19 cellular contexts compared by ENCODE assay signal in genomic region chr18:7234061-7234460, GRCh38. TPM values are rescaled to one million over a fixed set of nuclear protein-coding genes. Genes with fewer than 3 reads are reported as not detected.
"Had no signal": no experiment of that assay in that cellular context is flagged by ENCODE, and none has a peak within 500 bp of the region (broad histone marks: within the 10 kb centered on the region; RNA-seq: fewer than 3 reads in every experiment).

No MANE protein-coding gene starts in this region.

- H3K27me3 Mint-ChIP-seq: activated B cell treated with CpG ODN at 0.5 μM for 24 hours; activated CD4-positive, alpha-beta T cell treated with anti-CD3 and anti-CD28 coated beads, Interleukin-2, amount 10 ng/mL, durations not matched to agents 24 days and 14 days; effector memory CD8-positive, alpha-beta T cell; stimulated activated memory B cell treated with anti-CD40 and anti-IgM and Interleukin-4, amounts not matched to agents 10 μg/mL and 1 μg/mL and 100 μg/mL, for 72 hours; T-helper 17 cell had no signal

- H3K4me1 Mint-ChIP-seq: activated B cell treated with CpG ODN at 0.5 μM for 24 hours; activated CD4-positive, alpha-beta T cell treated with anti-CD3 and anti-CD28 coated beads, Interleukin-2, amount 10 ng/mL, durations not matched to agents 24 days and 14 days; stimulated activated memory B cell treated with anti-CD40 and anti-IgM and Interleukin-4, amounts not matched to agents 10 μg/mL and 1 μg/mL and 100 μg/mL, for 72 hours; T-helper 17 cell had no signal

- H3K27me3 ChIP-seq: body of pancreas had no signal

- H3K36me3 ChIP-seq: gastroesophageal sphincter had no signal

- H3K4me3 ChIP-seq: body of pancreas, gastroesophageal sphincter, smooth muscle cell had no signal

- H3K4me3 Mint-ChIP-seq: activated B cell treated with CpG ODN at 0.5 μM for 24 hours; activated CD4-positive, alpha-beta T cell treated with anti-CD3 and anti-CD28 coated beads, Interleukin-2, amount 10 ng/mL, durations not matched to agents 24 days and 14 days; dendritic cell treated with granulocyte-macrophage colony-stimulating factor and Interleukin-4, amounts not matched to agents 40 ng/mL and 50 ng/mL, for 4 days; effector memory CD8-positive, alpha-beta T cell; stimulated activated memory B cell treated with anti-CD40 and anti-IgM and Interleukin-4, amounts not matched to agents 10 μg/mL and 1 μg/mL and 100 μg/mL, for 72 hours; T-helper 17 cell had no signal

- H3K4me1 ChIP-seq: gastroesophageal sphincter had no signal

- H3K27ac ChIP-seq: body of pancreas, epithelial cell of prostate, gastroesophageal sphincter had no signal

- H3K36me3 Mint-ChIP-seq: stimulated activated memory B cell treated with anti-CD40 and anti-IgM and Interleukin-4, amounts not matched to agents 10 μg/mL and 1 μg/mL and 100 μg/mL, for 72 hours had no signal

- ATAC-seq: body of pancreas; effector memory CD8-positive, alpha-beta T cell; stimulated activated memory B cell treated with anti-CD40 and anti-IgM and Interleukin-4, amounts not matched to agents 10 μg/mL and 1 μg/mL and 100 μg/mL, for 72 hours; T-helper 17 cell had no signal

- H3K9me3 Mint-ChIP-seq: activated B cell treated with CpG ODN at 0.5 μM for 24 hours; activated CD4-positive, alpha-beta T cell treated with anti-CD3 and anti-CD28 coated beads, Interleukin-2, amount 10 ng/mL, durations not matched to agents 24 days and 14 days; dendritic cell treated with granulocyte-macrophage colony-stimulating factor and Interleukin-4, amounts not matched to agents 40 ng/mL and 50 ng/mL, for 4 days; effector memory CD8-positive, alpha-beta T cell; stimulated activated memory B cell treated with anti-CD40 and anti-IgM and Interleukin-4, amounts not matched to agents 10 μg/mL and 1 μg/mL and 100 μg/mL, for 72 hours had no signal

- DNase-seq: activated B cell treated with CpG ODN at 0.5 μM for 24 hours; activated CD4-positive, alpha-beta T cell treated with anti-CD3 and anti-CD28 coated beads, Interleukin-2, amount 10 ng/mL, durations not matched to agents 24 days and 14 days; activated naive CD4-positive, alpha-beta T cell treated with anti-CD3 and anti-CD28 coated beads, Interleukin-2, amount 50 U/mL, for 16 hours; amniotic stem cell; cerebellar nuclear complex; effector memory CD8-positive, alpha-beta T cell; hippocampal formation; kidney glomerular epithelial cell; T-helper 17 cell; trophoblast cell had no signal

- H3K9me3 ChIP-seq: body of pancreas, gastroesophageal sphincter had no signal

- H3K27ac Mint-ChIP-seq: activated B cell treated with CpG ODN at 0.5 μM for 24 hours; activated CD4-positive, alpha-beta T cell treated with anti-CD3 and anti-CD28 coated beads, Interleukin-2, amount 10 ng/mL, durations not matched to agents 24 days and 14 days; dendritic cell treated with granulocyte-macrophage colony-stimulating factor and Interleukin-4, amounts not matched to agents 40 ng/mL and 50 ng/mL, for 4 days; effector memory CD8-positive, alpha-beta T cell; stimulated activated memory B cell treated with anti-CD40 and anti-IgM and Interleukin-4, amounts not matched to agents 10 μg/mL and 1 μg/mL and 100 μg/mL, for 72 hours; T-helper 17 cell had no signal

RNA-seq across cellular contexts. Expression of gene LRRC30, which starts 3.2 kb away (rescaled TPM):
- total RNA-seq: activated B cell treated with CpG ODN at 0.5 μM for 24 hours; activated CD4-positive, alpha-beta T cell treated with anti-CD3 and anti-CD28 coated beads, Interleukin-2, amount 10 ng/mL, durations not matched to agents 24 days and 14 days; activated CD8-positive, alpha-beta memory T cell treated with anti-CD3 and anti-CD28 coated beads for 36 hours; body of pancreas; gastroesophageal sphincter; osteocyte; smooth muscle cell; subcutaneous adipose tissue; T-helper 17 cell had no signal
